Comparison of ENCODE assay signal across 12 cellular contexts in the genomic region with DNA sequence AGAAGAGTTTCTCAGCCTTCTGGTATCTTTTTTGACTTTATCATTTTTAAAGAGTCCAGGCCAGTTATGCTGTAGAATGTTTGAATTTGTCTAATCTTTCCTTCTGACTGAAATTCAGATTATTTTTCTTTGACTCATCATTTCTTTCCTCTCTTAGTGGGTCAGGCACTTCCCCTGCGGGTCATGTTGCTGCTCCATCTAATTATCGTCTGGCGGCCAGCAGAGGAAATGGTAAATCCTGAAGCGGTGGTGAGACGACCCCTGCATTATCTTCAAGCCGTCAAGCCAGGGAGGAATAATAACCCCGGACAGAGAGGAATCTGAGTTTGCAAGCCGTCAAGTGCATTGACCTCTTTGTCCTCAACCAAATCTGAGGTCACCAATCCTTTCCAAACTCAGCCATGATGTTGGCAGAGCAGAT.
DNase-seq lines count a peak whose midpoint lies in the region; ATAC-seq, FAIRE-seq and TF ChIP-seq lines count a peak whose summit lies in the region.
"Had no signal": no experiment of that assay in that cellular context is flagged by ENCODE, and none has a peak within 500 bp of the region (broad histone marks: within the 10 kb centered on the region; RNA-seq: fewer than 3 reads in every experiment).

No MANE protein-coding gene starts in this region.

- no peak for TF ChIP-seq EP300 in GM12878 (IDR thresholded peaks at IDR 0.05; ENCODE audit: borderline replicate concordance in 1 of 2, control insufficient read depth in 1 of 2, low read depth in 2 of 2, low read length in 2 of 2)

- peak overlapping the region; percentile 6 for H2AFZ ChIP-seq in GM12878 (ENCODE audit: control insufficient read depth, low read depth, low read length)

- POLR2A ChIA-PET in GM12878 (lab: Charles Lee), result no interaction called here

- in situ Hi-C loops in GM12878 (cut with MboI), result no loop called here

- no peak overlapping the region for H3K4me3 ChIP-seq in GM12878
- H3K4me3 ChIP-seq in mucosa of rectum (ENCODE audit: low read length in 2 of 2), result no peak overlapping the region
- H3K4me3 ChIP-seq: adrenal gland had no signal

- H3K9me3 ChIP-seq in GM12878 (replicated peaks; ENCODE audit: control insufficient read depth, insufficient read depth, low read length) (peaks cover 14% of the 10 kb centered on the region), mucosa of rectum (ENCODE audit: control insufficient read depth in 2 of 2, low read length in 2 of 2) (no peaks in the 10 kb centered on the region)
- H3K9me3 ChIP-seq: adrenal gland had no signal

- no peaks in the 10 kb centered on the region for H3K27me3 ChIP-seq in GM12878 (replicated peaks in 1 of 2; ENCODE audit: control insufficient read depth in 2 of 2, insufficient read depth in 2 of 2, low read length in 1 of 2)
- no peaks in the 10 kb centered on the region for H3K27me3 ChIP-seq in mucosa of rectum (ENCODE audit: control insufficient read depth in 2 of 2, insufficient read depth in 2 of 2, low read length in 2 of 2)
- H3K27me3 ChIP-seq: adrenal gland had no signal

- CTCF ChIA-PET in GM12878 (lab: Yijun Ruan, JAX), result no interaction called here

- SMC1A ChIA-PET in GM12878 (lab: Charles Lee; ENCODE audit: uncharacterized antibody, unreplicated experiment), result no interaction called here

- no peak for TF ChIP-seq CTCF in GM12878 (IDR thresholded peaks at IDR 0.05 in 2 of 3, conservative IDR thresholded peaks at IDR 0.05 in 1 of 3; ENCODE audit: control insufficient read depth in 2 of 3, extremely low read depth in 1 of 3, insufficient read depth in 1 of 3, low read depth in 3 of 3, low read length in 3 of 3)

- no TSS peak for BruUV-seq in GM12878 (replicated peaks; lab: Mats Ljungman, UMichigan)

- H3K4me1 ChIP-seq in GM12878 (ENCODE audit: control insufficient read depth, insufficient read depth, low read length), result peaks cover 25% of the 10 kb centered on the region
- H3K4me1 ChIP-seq in mucosa of rectum (ENCODE audit: control insufficient read depth in 2 of 2, insufficient read depth in 2 of 2, low read length in 2 of 2), result peaks cover 18 to 38% of the 10 kb centered on the region in 2 donors

- no peaks in the 10 kb centered on the region for H3K79me2 ChIP-seq in GM12878 (ENCODE audit: control insufficient read depth, insufficient read depth, low read length)

- TF ChIP-seq RAD21 in GM12878 (IDR thresholded peaks at IDR 0.05; ENCODE audit: insufficient read depth, low read depth, low read length), result no peak

- peak; percentile 78 for DNase-seq in EH (ENCODE audit: low read depth)
- no peak for DNase-seq in GM12878 (ENCODE audit: low read depth, low spot score)
- DNase-seq in occipital lobe (lab: John Stamatoyannopoulos, UW), result no peak
- no peak for DNase-seq in COLO668 (lab: John Stamatoyannopoulos, UW; ENCODE audit: unreplicated experiment)
- DNase-seq: activated CD4-positive, alpha-beta T cell treated with anti-CD3 and anti-CD28 coated beads for 4 hours; DMS153 had no signal

- RAD21 ChIA-PET in GM12878 (lab: Charles Lee; ENCODE audit: unreplicated experiment), result no interaction called here

- intact Hi-C loops in GM12878 (cut with micrococcal nuclease; ENCODE audit: unreplicated experiment), result loop anchor here (2.0 kb wide), 1 partner anchor 31 kb away; no protein-coding TSS in a partner anchor

- no peak for FAIRE-seq in GM12878 (lab: Jason Lieb, UNC)

- TF ChIP-seq POLR2A in GM12878 (IDR thresholded peaks at IDR 0.05; ENCODE audit: low read depth, low read length), result no peak

- H3K9ac ChIP-seq in GM12878 (ENCODE audit: control insufficient read depth, insufficient read depth, low read length) (no peak overlapping the region), mucosa of rectum (ENCODE audit: low read depth in 1 of 2, low read length in 2 of 2) (no peak overlapping the region)

- H3K27ac ChIP-seq in GM12878 (ENCODE audit: control insufficient read depth, insufficient read depth) (peak overlapping the region; percentile 45), mucosa of rectum (ENCODE audit: low read depth in 2 of 2, low read length in 2 of 2) (peak overlapping the region; percentile 56 to 72)
- H3K27ac ChIP-seq: HL-60 had no signal

- no peaks in the 10 kb centered on the region for H4K20me1 ChIP-seq in GM12878 (ENCODE audit: control insufficient read depth, insufficient read depth)

- H3K36me3 ChIP-seq in GM12878 (ENCODE audit: control insufficient read depth in 2 of 2, insufficient read depth in 2 of 2, low read length in 1 of 2) (no peaks in the 10 kb centered on the region), mucosa of rectum (ENCODE audit: control insufficient read depth in 2 of 2, insufficient read depth in 2 of 2, low read length in 2 of 2) (no peaks in the 10 kb centered on the region)
- H3K36me3 ChIP-seq: adrenal gland had no signal

- peak; percentile 8 for ATAC-seq in HG02852 (IDR thresholded peaks at IDR 0.05; ENCODE audit: unreplicated experiment)
- ATAC-seq in GM12878, result peak; percentile 11
- ATAC-seq in GM21528 (IDR thresholded peaks at IDR 0.05; ENCODE audit: low FRiP score, unreplicated experiment), result no peak
- no peak for ATAC-seq in GM18520 (IDR thresholded peaks at IDR 0.05; ENCODE audit: unreplicated experiment)

- WGBS in GM12878 (ENCODE audit: insufficient coverage, insufficient replicate concordance, low lambda C conversion rate, missing lambda C conversion rate), result 2% methylated on average over 8 of the region's 8 CpGs

- H3K4me2 ChIP-seq in GM12878 (ENCODE audit: control insufficient read depth, insufficient read depth), result peak overlapping the region; percentile 54

TF ChIP-seq in GM12878, 131 proteins besides CTCF, POLR2A, EP300 and RAD21:
- TF ChIP-seq HDGF (IDR thresholded peaks at IDR 0.05) (no peak), CREB1 (IDR thresholded peaks at IDR 0.05; ENCODE audit: low read depth) (no peak)

Comparison
In these comparisons a context has a peak if more than half of its experiments do, and no peak if none do; other contexts are left out.
1. ATAC-seq: peak in HG02852 (single experiment) and GM12878 (single experiment); none in GM21528 (single experiment) and GM18520 (single experiment).